Comparison of ENCODE assay signal across 2 cellular contexts in genomic region chr22:37230673-37231405, GRCh38.
TF ChIP-seq lines count a peak whose summit lies in the region.

No MANE protein-coding gene starts in this region.

TF ChIP-seq in HepG2, 621 proteins besides CTCF, POLR2A, EP300 and RAD21 (continues in another document):
- TF ChIP-seq ZNF292 (CRISPR knock-in tag; IDR thresholded peaks at IDR 0.05; ENCODE audit: borderline replicate concordance, low read depth) (no peak), FOXA3 (CRISPR knock-in tag; IDR thresholded peaks at IDR 0.05) (peak; percentile 13; the same call in 1 of the 2 replicates), ZUFSP (CRISPR knock-in tag; IDR thresholded peaks at IDR 0.05; ENCODE audit: borderline replicate concordance) (no peak), ZNF768 (CRISPR knock-in tag; IDR thresholded peaks at IDR 0.05) (peak; percentile 99), MXD4 (CRISPR knock-in tag; IDR thresholded peaks at IDR 0.05) (no peak), SALL1 (CRISPR knock-in tag; IDR thresholded peaks at IDR 0.05) (0 out of 2 replicates have a peak, but pooled peaks have one; percentile 22), ZNF687 (CRISPR knock-in tag; IDR thresholded peaks at IDR 0.05) (peak; percentile 77), ZNF205 (CRISPR knock-in tag; IDR thresholded peaks at IDR 0.05) (no peak), ZMYM3 (CRISPR knock-in tag; IDR thresholded peaks at IDR 0.05) (peak; percentile 91), ZNF3 (CRISPR knock-in tag; IDR thresholded peaks at IDR 0.05) (no peak), MXD3 (CRISPR knock-in tag; IDR thresholded peaks at IDR 0.05) (no peak), ZFX (CRISPR knock-in tag; IDR thresholded peaks at IDR 0.05; ENCODE audit: low read depth) (peak; percentile 39; the same call in 1 of the 2 replicates), ZNF747 (CRISPR knock-in tag; IDR thresholded peaks at IDR 0.05; ENCODE audit: borderline replicate concordance) (0 out of 2 replicates have a peak, but pooled peaks have one; percentile 31), CEBPB (IDR thresholded peaks at IDR 0.05; ENCODE audit: borderline replicate concordance, low read depth, low read length) (no peak), ZNF891 (CRISPR knock-in tag; IDR thresholded peaks at IDR 0.05) (no peak), RXRA (CRISPR knock-in tag; IDR thresholded peaks at IDR 0.05) (0 out of 2 replicates have a peak, but pooled peaks have one; percentile 28)
- TF ChIP-seq, protein P1, sequence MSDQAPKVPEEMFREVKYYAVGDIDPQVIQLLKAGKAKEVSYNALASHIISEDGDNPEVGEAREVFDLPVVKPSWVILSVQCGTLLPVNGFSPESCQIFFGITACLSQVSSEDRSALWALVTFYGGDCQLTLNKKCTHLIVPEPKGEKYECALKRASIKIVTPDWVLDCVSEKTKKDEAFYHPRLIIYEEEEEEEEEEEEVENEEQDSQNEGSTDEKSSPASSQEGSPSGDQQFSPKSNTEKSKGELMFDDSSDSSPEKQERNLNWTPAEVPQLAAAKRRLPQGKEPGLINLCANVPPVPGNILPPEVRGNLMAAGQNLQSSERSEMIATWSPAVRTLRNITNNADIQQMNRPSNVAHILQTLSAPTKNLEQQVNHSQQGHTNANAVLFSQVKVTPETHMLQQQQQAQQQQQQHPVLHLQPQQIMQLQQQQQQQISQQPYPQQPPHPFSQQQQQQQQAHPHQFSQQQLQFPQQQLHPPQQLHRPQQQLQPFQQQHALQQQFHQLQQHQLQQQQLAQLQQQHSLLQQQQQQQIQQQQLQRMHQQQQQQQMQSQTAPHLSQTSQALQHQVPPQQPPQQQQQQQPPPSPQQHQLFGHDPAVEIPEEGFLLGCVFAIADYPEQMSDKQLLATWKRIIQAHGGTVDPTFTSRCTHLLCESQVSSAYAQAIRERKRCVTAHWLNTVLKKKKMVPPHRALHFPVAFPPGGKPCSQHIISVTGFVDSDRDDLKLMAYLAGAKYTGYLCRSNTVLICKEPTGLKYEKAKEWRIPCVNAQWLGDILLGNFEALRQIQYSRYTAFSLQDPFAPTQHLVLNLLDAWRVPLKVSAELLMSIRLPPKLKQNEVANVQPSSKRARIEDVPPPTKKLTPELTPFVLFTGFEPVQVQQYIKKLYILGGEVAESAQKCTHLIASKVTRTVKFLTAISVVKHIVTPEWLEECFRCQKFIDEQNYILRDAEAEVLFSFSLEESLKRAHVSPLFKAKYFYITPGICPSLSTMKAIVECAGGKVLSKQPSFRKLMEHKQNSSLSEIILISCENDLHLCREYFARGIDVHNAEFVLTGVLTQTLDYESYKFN (CRISPR knock-in tag; conservative IDR thresholded peaks at IDR 0.05), result peak; percentile 21; the same call in 1 of the 2 replicates
- TF ChIP-seq, protein P2, sequence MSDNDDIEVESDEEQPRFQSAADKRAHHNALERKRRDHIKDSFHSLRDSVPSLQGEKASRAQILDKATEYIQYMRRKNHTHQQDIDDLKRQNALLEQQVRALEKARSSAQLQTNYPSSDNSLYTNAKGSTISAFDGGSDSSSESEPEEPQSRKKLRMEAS (IDR thresholded peaks at IDR 0.05), result peak; percentile 66; the same call in 1 of the 2 replicates

TF ChIP-seq in SK-N-SH treated with all-trans-retinoic acid at 6 μM for 48 hours, 23 proteins besides CTCF, POLR2A, EP300 and RAD21:
- TF ChIP-seq POU6F1 (CRISPR knock-in tag; IDR thresholded peaks at IDR 0.05; ENCODE audit: borderline replicate concordance, low read depth), result no peak
- no peak for TF ChIP-seq CSDC2 (CRISPR knock-in tag; IDR thresholded peaks at IDR 0.05)
- TF ChIP-seq ZFP3 (CRISPR knock-in tag; IDR thresholded peaks at IDR 0.05), result no peak
- TF ChIP-seq ZNF70 (CRISPR knock-in tag; IDR thresholded peaks at IDR 0.05), result no peak
- no peak for TF ChIP-seq CSRNP3 (CRISPR knock-in tag; IDR thresholded peaks at IDR 0.05)
- TF ChIP-seq TOX (CRISPR knock-in tag; IDR thresholded peaks at IDR 0.05; ENCODE audit: borderline replicate concordance), result no peak
- no peak for TF ChIP-seq SNAI2 (CRISPR knock-in tag; IDR thresholded peaks at IDR 0.05)
- no peak for TF ChIP-seq TCF4 (CRISPR knock-in tag; IDR thresholded peaks at IDR 0.05; ENCODE audit: borderline replicate concordance)
- TF ChIP-seq, protein P3, sequence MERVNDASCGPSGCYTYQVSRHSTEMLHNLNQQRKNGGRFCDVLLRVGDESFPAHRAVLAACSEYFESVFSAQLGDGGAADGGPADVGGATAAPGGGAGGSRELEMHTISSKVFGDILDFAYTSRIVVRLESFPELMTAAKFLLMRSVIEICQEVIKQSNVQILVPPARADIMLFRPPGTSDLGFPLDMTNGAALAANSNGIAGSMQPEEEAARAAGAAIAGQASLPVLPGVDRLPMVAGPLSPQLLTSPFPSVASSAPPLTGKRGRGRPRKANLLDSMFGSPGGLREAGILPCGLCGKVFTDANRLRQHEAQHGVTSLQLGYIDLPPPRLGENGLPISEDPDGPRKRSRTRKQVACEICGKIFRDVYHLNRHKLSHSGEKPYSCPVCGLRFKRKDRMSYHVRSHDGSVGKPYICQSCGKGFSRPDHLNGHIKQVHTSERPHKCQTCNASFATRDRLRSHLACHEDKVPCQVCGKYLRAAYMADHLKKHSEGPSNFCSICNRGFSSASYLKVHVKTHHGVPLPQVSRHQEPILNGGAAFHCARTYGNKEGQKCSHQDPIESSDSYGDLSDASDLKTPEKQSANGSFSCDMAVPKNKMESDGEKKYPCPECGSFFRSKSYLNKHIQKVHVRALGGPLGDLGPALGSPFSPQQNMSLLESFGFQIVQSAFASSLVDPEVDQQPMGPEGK (CRISPR knock-in tag; IDR thresholded peaks at IDR 0.05; ENCODE audit: borderline replicate concordance), result no peak
- TF ChIP-seq ZC3H10 (CRISPR knock-in tag; IDR thresholded peaks at IDR 0.05), result no peak
- no peak for TF ChIP-seq BACH2 (CRISPR knock-in tag; IDR thresholded peaks at IDR 0.05; ENCODE audit: borderline replicate concordance)
- TF ChIP-seq ZNF8 (CRISPR knock-in tag; IDR thresholded peaks at IDR 0.05), result no peak
- TF ChIP-seq ARNTL (CRISPR knock-in tag; IDR thresholded peaks at IDR 0.05; ENCODE audit: borderline replicate concordance, low read depth), result no peak
- TF ChIP-seq ESRRG (CRISPR knock-in tag; IDR thresholded peaks at IDR 0.05), result no peak
